In genomic region chr5:161233553-161233952, GRCh38 we compare ENCODE assay signal across 31 cellular contexts.
DNase-seq lines count a peak whose midpoint lies in the region; ATAC-seq, FAIRE-seq and TF ChIP-seq lines count a peak whose summit lies in the region.
"Had no signal": no experiment of that assay in that cellular context is flagged by ENCODE, and none has a peak within 500 bp of the region (broad histone marks: within the 10 kb centered on the region; RNA-seq: fewer than 3 reads in every experiment).

No MANE protein-coding gene starts in this region.

- TF ChIP-seq CTCF in GM12878 (IDR thresholded peaks at IDR 0.05 in 2 of 3, conservative IDR thresholded peaks at IDR 0.05 in 1 of 3; ENCODE audit: control insufficient read depth in 2 of 3, extremely low read depth in 1 of 3, insufficient read depth in 1 of 3, low read depth in 3 of 3, low read length in 3 of 3): no peak

- no peak for TF ChIP-seq EP300 in GM12878 (IDR thresholded peaks at IDR 0.05; ENCODE audit: borderline replicate concordance in 1 of 2, control insufficient read depth in 1 of 2, low read depth in 2 of 2, low read length in 2 of 2)

- no peaks in the 10 kb centered on the region; the same call in 2 of the 3 replicates for H3K9me3 ChIP-seq in GM12878 (replicated peaks; ENCODE audit: control insufficient read depth, insufficient read depth, low read length)
- H3K9me3 ChIP-seq: A549, BE2C, BLaER1, Caco-2 had no signal

- H3K4me1 ChIP-seq in GM12878 (ENCODE audit: control insufficient read depth, insufficient read depth, low read length): no peaks in the 10 kb centered on the region
- H3K4me1 ChIP-seq: A549; BE2C; BLaER1; BLaER1 treated with 17β-estradiol and CSF1 and Interleukin-3, amounts not matched to agents 10 nM and 100 nM; Caco-2 had no signal

- ATAC-seq in GM12878: no peak
- ATAC-seq in Right ventricle myocardium superior (ENCODE audit: poor library complexity): no peak
- ATAC-seq in HG02885 (IDR thresholded peaks at IDR 0.05; ENCODE audit: poor library complexity, unreplicated experiment): no peak
- ATAC-seq: A549; CD8-positive, alpha-beta T cell had no signal

- H3K4me2 ChIP-seq in GM12878 (ENCODE audit: control insufficient read depth, insufficient read depth): no peak overlapping the region
- H3K4me2 ChIP-seq: A549; BLaER1; BLaER1 treated with 17β-estradiol and CSF1 and Interleukin-3, amounts not matched to agents 10 nM and 100 nM had no signal

- FAIRE-seq in GM12891 (lab: Jason Lieb, UNC) (no peak), GM12878 (lab: Jason Lieb, UNC) (no peak)
- FAIRE-seq: A204.1, A549, D721Med had no signal

- H4K20me1 ChIP-seq in GM12878 (ENCODE audit: control insufficient read depth, insufficient read depth): no peaks in the 10 kb centered on the region
- H4K20me1 ChIP-seq: BLaER1; BLaER1 treated with 17β-estradiol and CSF1 and Interleukin-3, amounts not matched to agents 10 nM and 100 nM had no signal

- BruUV-seq in GM12878 (replicated peaks; lab: Mats Ljungman, UMichigan): no TSS peak

- POLR2A ChIA-PET in GM12878 (lab: Charles Lee): no interaction called here

- no peak overlapping the region for H3K4me3 ChIP-seq in GM12878
- H3K4me3 ChIP-seq: A549; BLaER1; BLaER1 treated with 17β-estradiol and CSF1 and Interleukin-3, amounts not matched to agents 10 nM and 100 nM had no signal

- no peaks in the 10 kb centered on the region for H3K79me2 ChIP-seq in GM12878 (ENCODE audit: control insufficient read depth, insufficient read depth, low read length)

- TF ChIP-seq RAD21 in GM12878 (IDR thresholded peaks at IDR 0.05; ENCODE audit: insufficient read depth, low read depth, low read length): no peak

- no peaks in the 10 kb centered on the region for H3K27me3 ChIP-seq in GM12878 (replicated peaks in 1 of 2; ENCODE audit: control insufficient read depth in 2 of 2, insufficient read depth in 2 of 2, low read length in 1 of 2)
- H3K27me3 ChIP-seq: BE2C; BLaER1; BLaER1 treated with 17β-estradiol and CSF1 and Interleukin-3, amounts not matched to agents 10 nM and 100 nM had no signal

- in situ Hi-C loops in GM12878 (cut with MboI): no loop called here

- CTCF ChIA-PET in GM12878 (lab: Yijun Ruan, JAX): interaction anchor here (1.0 kb wide), 1 partner anchor 25 kb away, joined by 3 read pairs; no protein-coding TSS in a partner anchor

- no peaks in the 10 kb centered on the region for H3K36me3 ChIP-seq in GM12878 (ENCODE audit: control insufficient read depth in 2 of 2, insufficient read depth in 2 of 2, low read length in 1 of 2)
- H3K36me3 ChIP-seq: BE2C; BLaER1; BLaER1 treated with 17β-estradiol and CSF1 and Interleukin-3, amounts not matched to agents 10 nM and 100 nM had no signal

- no peak overlapping the region for H2AFZ ChIP-seq in GM12878 (ENCODE audit: control insufficient read depth, low read depth, low read length)

- H3K27ac ChIP-seq in GM12878 (ENCODE audit: control insufficient read depth, insufficient read depth): no peak overlapping the region
- H3K27ac ChIP-seq: 22Rv1; A549; BLaER1; BLaER1 treated with 17β-estradiol and CSF1 and Interleukin-3, amounts not matched to agents 10 nM and 100 nM; C4-2B had no signal

- SMC1A ChIA-PET in GM12878 (lab: Charles Lee; ENCODE audit: uncharacterized antibody, unreplicated experiment): no interaction called here

- H3K9ac ChIP-seq in GM12878 (ENCODE audit: control insufficient read depth, insufficient read depth, low read length): no peak overlapping the region
- H3K9ac ChIP-seq: BLaER1; BLaER1 treated with 17β-estradiol and CSF1 and Interleukin-3, amounts not matched to agents 10 nM and 100 nM had no signal

- WGBS in GM12878 (ENCODE audit: insufficient coverage, insufficient replicate concordance, low lambda C conversion rate, missing lambda C conversion rate): 50% methylated on average over 1 of the region's 1 CpG

- RAD21 ChIA-PET in GM12878 (lab: Charles Lee; ENCODE audit: unreplicated experiment): no interaction called here

- TF ChIP-seq POLR2A in GM12891 (IDR thresholded peaks at IDR 0.05; ENCODE audit: low read depth, low read length) (no peak), GM12878 (IDR thresholded peaks at IDR 0.05; ENCODE audit: low read depth, low read length) (no peak)

- intact Hi-C loops in GM12878 (cut with micrococcal nuclease; ENCODE audit: unreplicated experiment) (no loop called here), Right ventricle myocardium superior (cut with DNase I) (no loop called here)

- DNase-seq in GM12891 (ENCODE audit: insufficient read length, low spot score) (no peak), GM12878 (ENCODE audit: low read depth, low spot score) (no peak), Right ventricle myocardium superior (no peak)
- DNase-seq: 8988T; ACHN; AML-193; BE2C; C1 segment of cervical spinal cord; Caco-2; Calu3; CD4-positive, alpha-beta memory T cell; CD4-positive, alpha-beta T cell; CD4-positive, CD25-positive, alpha-beta regulatory T cell; CD8-positive, alpha-beta memory T cell; CD8-positive, alpha-beta T cell; COR-L47; DMS 273 treated with DMSO at 0.1 percent for 48 hours; DMS153; DMS53; DMS79; DMS79 treated with DMSO at 0.1 percent for 48 hours; DND-41; EL had no signal

TF ChIP-seq in GM12891, 5 proteins besides CTCF, POLR2A, EP300 and RAD21:
- no peak for TF ChIP-seq PAX5 (IDR thresholded peaks at IDR 0.05; ENCODE audit: insufficient read depth, low read length, severe bottlenecking)
- peak; percentile 80 for TF ChIP-seq SPI1 (IDR thresholded peaks at IDR 0.05; ENCODE audit: low read depth, low read length)

TF ChIP-seq in GM12878, 131 proteins besides CTCF, POLR2A, EP300 and RAD21:
- TF ChIP-seq CHD1 (IDR thresholded peaks at IDR 0.05; ENCODE audit: low read depth, low read length) (no peak), SPI1 (IDR thresholded peaks at IDR 0.05; ENCODE audit: borderline replicate concordance, insufficient read depth, low read depth, low read length) (peak; percentile 87)
TF ChIP-seq in GM12878: peak in this region for 1.
